Comparison of ENCODE assay signal across 8 cellular contexts in genomic region chr7:22578048-22578770, GRCh38.
DNase-seq lines count a peak whose midpoint lies in the region; ATAC-seq and TF ChIP-seq lines count a peak whose summit lies in the region.

No MANE protein-coding gene starts in this region.

- ATAC-seq in GM21723 (IDR thresholded peaks at IDR 0.05; ENCODE audit: unreplicated experiment) = no peak

- no peak overlapping the region for H2BK120ac ChIP-seq in neuronal stem cell (ENCODE audit: low read depth, low read length)

- no peak overlapping the region for H3K23ac ChIP-seq in neuronal stem cell (ENCODE audit: low read depth, low read length, poor library complexity)

- no peak overlapping the region for H4K8ac ChIP-seq in neuronal stem cell (ENCODE audit: low read depth, low read length)

- peaks cover 0 to 6% of the 10 kb centered on the region in 2 donors for H3K4me1 ChIP-seq in neuronal stem cell (ENCODE audit: control insufficient read depth in 2 of 2, insufficient read depth in 1 of 2, low read depth in 1 of 2, low read length in 2 of 2)

- no peak overlapping the region for H3K14ac ChIP-seq in neuronal stem cell (ENCODE audit: low read length)

- H2BK5ac ChIP-seq in neuronal stem cell (ENCODE audit: low read length) = no peak overlapping the region

- H3K18ac ChIP-seq in neuronal stem cell (ENCODE audit: low read length) = no peak overlapping the region

- H3K79me1 ChIP-seq in neuronal stem cell (ENCODE audit: low read depth, low read length) = no peaks in the 10 kb centered on the region

- no peak overlapping the region for H2BK15ac ChIP-seq in neuronal stem cell (ENCODE audit: low read length)

- H3K27me3 ChIP-seq in neuronal stem cell (ENCODE audit: control insufficient read depth in 3 of 3, insufficient read depth in 3 of 3, low read depth in 1 of 3, low read length in 3 of 3) = no peaks in the 10 kb centered on the region

- TF ChIP-seq POLR2A in lower leg skin (IDR thresholded peaks at IDR 0.05) = no peak

- H3K4me3 ChIP-seq in foreskin fibroblast (ENCODE audit: low read depth in 1 of 2, low read length in 2 of 2) (no peak overlapping the region), retinal pigment epithelial cell (ENCODE audit: low read length) (no peak overlapping the region), neuronal stem cell (ENCODE audit: low read length in 2 of 2) (no peak overlapping the region), lower leg skin (ENCODE audit: low read depth, poor library complexity, severe bottlenecking) (no peak overlapping the region)

- no peak overlapping the region for H2AFZ ChIP-seq in neuronal stem cell (ENCODE audit: low read length)

- no peak overlapping the region for H2BK12ac ChIP-seq in neuronal stem cell (ENCODE audit: low read length)

- intact Hi-C loops in head of caudate nucleus (cut with DNase I) = no loop called here
- intact Hi-C loops in lower leg skin (cut with DNase I; ENCODE audit: low total_unique reads) = no loop called here

- H2AK5ac ChIP-seq in neuronal stem cell (ENCODE audit: low read depth, low read length) = no peak overlapping the region

- no peak overlapping the region for H4K91ac ChIP-seq in neuronal stem cell (ENCODE audit: low read depth, low read length, poor library complexity)

- H3K27ac ChIP-seq in neuronal stem cell (replicated peaks; ENCODE audit: low read length) = no peak overlapping the region

- no CpG with 5 or more reads among the region's 5 CpGs for WGBS in neuronal stem cell (ENCODE audit: extremely low coverage in 2 of 2, insufficient read length in 2 of 2, insufficient replicate concordance in 1 of 2), 2 donors
- 44 to 49% methylated on average over 5 of the region's 5 CpGs for WGBS in lower leg skin, 2 donors

- TF ChIP-seq CTCF in foreskin fibroblast (IDR thresholded peaks at IDR 0.05; ENCODE audit: low read depth, low read length) (no peak), retinal pigment epithelial cell (conservative IDR thresholded peaks at IDR 0.05; ENCODE audit: low read depth, low read length) (no peak), lower leg skin (IDR thresholded peaks at IDR 0.05) (no peak)

- H3K4me2 ChIP-seq in neuronal stem cell (ENCODE audit: insufficient read depth, low read length, poor library complexity, severe bottlenecking) = no peak overlapping the region

- H3K36me3 ChIP-seq in neuronal stem cell (replicated peaks in 1 of 2; ENCODE audit: control insufficient read depth in 2 of 2, insufficient read depth in 2 of 2, low read length in 2 of 2) = no peaks in the 10 kb centered on the region

- H3K9ac ChIP-seq in neuronal stem cell (ENCODE audit: low read depth, low read length, poor library complexity) = no peak overlapping the region

- DNase-seq in EH (ENCODE audit: low read depth) (peak; percentile 91), T1000 (lab: John Stamatoyannopoulos, UW) (peak; percentile 73), foreskin fibroblast (peak; percentile 76), retinal pigment epithelial cell (ENCODE audit: low read depth) (peak; percentile 62), head of caudate nucleus (no peak), neuronal stem cell (ENCODE audit: low spot score) (no peak), lower leg skin (ENCODE audit: low spot score in 2 of 2) (no peak)

- H3K9me3 ChIP-seq in neuronal stem cell (replicated peaks in 1 of 2; ENCODE audit: control insufficient read depth in 2 of 2, insufficient read depth in 1 of 2, low read depth in 1 of 2, low read length in 2 of 2) = no peaks in the 10 kb centered on the region

- H3K4ac ChIP-seq in neuronal stem cell (ENCODE audit: low read length) = no peak overlapping the region

Comparison
In these comparisons a context has a peak if more than half of its experiments do, and no peak if none do; other contexts are left out.
1. DNase-seq: peak in EH (single experiment), T1000 (single experiment), foreskin fibroblast (2 of 2) and retinal pigment epithelial cell (single experiment); none in head of caudate nucleus (0 of 42), neuronal stem cell (single experiment) and lower leg skin (0 of 2).